ENCODE assay signal across 8 cellular contexts in the genomic region with DNA sequence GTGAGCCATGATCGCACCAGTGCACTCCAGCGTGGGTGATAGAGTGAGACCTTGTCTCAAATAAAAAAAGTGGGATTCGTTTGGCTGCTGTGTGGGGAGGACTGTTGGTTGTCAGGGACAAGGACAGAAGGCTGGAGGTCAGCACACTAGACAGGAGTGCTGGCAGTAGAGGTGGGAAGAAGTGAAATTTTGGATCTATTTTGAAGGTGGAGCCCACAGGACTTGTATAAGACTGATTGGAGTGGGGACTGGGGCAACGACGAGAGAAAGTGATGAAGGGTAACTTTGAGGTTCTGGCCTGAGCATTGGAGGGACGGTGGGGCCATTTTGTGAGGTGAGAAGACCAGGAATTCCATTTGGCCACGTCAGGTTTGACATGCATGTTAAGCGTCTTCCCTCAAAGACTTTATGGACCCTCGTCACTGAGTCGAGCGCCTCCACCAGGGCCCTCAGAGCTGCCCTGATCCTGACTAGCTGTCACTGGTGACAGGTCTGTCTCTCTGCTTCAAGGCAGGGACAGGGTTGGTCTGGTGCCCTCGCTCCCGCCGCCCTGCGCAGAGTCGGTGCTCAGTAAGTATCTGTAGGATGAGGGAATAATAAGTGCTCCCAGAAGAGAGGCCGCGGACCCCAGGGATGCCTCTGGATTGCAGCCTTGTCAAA. TPM values are rescaled to one million over a fixed set of nuclear protein-coding genes. Genes with fewer than 3 reads are reported as not detected.
DNase-seq lines count a peak whose midpoint lies in the region; ATAC-seq, FAIRE-seq and TF ChIP-seq lines count a peak whose summit lies in the region.

No MANE protein-coding gene starts in this region.

- peaks cover 15% of the 10 kb centered on the region for H3K4me1 ChIP-seq in Karpas-422 (ENCODE audit: low read length)
- no peaks in the 10 kb centered on the region for H3K4me1 ChIP-seq in GM12878 (ENCODE audit: control insufficient read depth, insufficient read depth, low read length)
- H3K4me1 ChIP-seq in right lobe of liver = peaks cover 0 to 12% (median 6%) of the 10 kb centered on the region in 4 donors
- peaks cover 12 to 21% (median 15%) of the 10 kb centered on the region in 4 donors for H3K4me1 ChIP-seq in upper lobe of left lung

- 9% methylated on average over 18 of the region's 18 CpGs for WGBS in GM12878 (ENCODE audit: insufficient coverage, insufficient replicate concordance, low lambda C conversion rate, missing lambda C conversion rate)
- WGBS in right lobe of liver (ENCODE audit: insufficient coverage, low coverage, low lambda C conversion rate, missing lambda C conversion rate) = 21% methylated on average over 17 of the region's 18 CpGs
- 21% methylated on average over 17 to 18 of the region's 18 CpGs for WGBS in upper lobe of left lung, 2 donors

- H4K20me1 ChIP-seq in Karpas-422 (ENCODE audit: insufficient read depth, low read depth, low read length) (0 out of 2 replicates have a peak, but pooled peaks cover under 1% of the 10 kb centered on the region), GM12878 (ENCODE audit: control insufficient read depth, insufficient read depth) (no peaks in the 10 kb centered on the region)

- TF ChIP-seq EP300 in GM12878 (IDR thresholded peaks at IDR 0.05; ENCODE audit: borderline replicate concordance in 1 of 2, control insufficient read depth in 1 of 2, low read depth in 2 of 2, low read length in 2 of 2) (no peak), upper lobe of left lung (IDR thresholded peaks at IDR 0.05) (no peak)

- peak overlapping the region; percentile 35; the same call in 1 of the 2 replicates for H2AFZ ChIP-seq in Karpas-422 (ENCODE audit: low read length)
- H2AFZ ChIP-seq in GM12878 (ENCODE audit: control insufficient read depth, low read depth, low read length) = peak overlapping the region; percentile 86

- TF ChIP-seq RAD21 in GM12878 (IDR thresholded peaks at IDR 0.05; ENCODE audit: insufficient read depth, low read depth, low read length) = no peak

- TF ChIP-seq POLR2A in GM12878 (IDR thresholded peaks at IDR 0.05; ENCODE audit: low read depth, low read length) (no peak; the same call in 1 of the 2 replicates), right lobe of liver (IDR thresholded peaks at IDR 0.05) (no peak), upper lobe of left lung (IDR thresholded peaks at IDR 0.05) (no peak)

- FAIRE-seq in GM12878 (lab: Jason Lieb, UNC) = no peak

- peak; percentile 47 for DNase-seq in GM10266 (ENCODE audit: extremely low spot score)
- peak; percentile 78 for DNase-seq in Karpas-422
- no peak for DNase-seq in GM12878 (ENCODE audit: low read depth, low spot score)
- no peak for DNase-seq in right lobe of liver
- peak in 1 of 2 donors; percentile 79 for DNase-seq in upper lobe of left lung
- no peak for DNase-seq in NCI-H1436 (lab: John Stamatoyannopoulos, UW)
- no peak for DNase-seq in cortex of kidney (lab: John Stamatoyannopoulos, UW)

- no peak overlapping the region; the same call in 1 of the 2 replicates for H3K27ac ChIP-seq in Karpas-422 (ENCODE audit: low read length)
- H3K27ac ChIP-seq in GM12878 (ENCODE audit: control insufficient read depth, insufficient read depth) = peak overlapping the region; percentile 66
- peak overlapping the region in 1 of 3 donors; percentile 32 for H3K27ac ChIP-seq in right lobe of liver
- H3K27ac ChIP-seq in upper lobe of left lung = peak overlapping the region; percentile 54 to 82 (median 68)

- RAD21 ChIA-PET in GM12878 (lab: Charles Lee; ENCODE audit: unreplicated experiment) = interaction anchor here (1.3 kb wide), 1 partner anchor 152 kb away, joined by 5 read pairs; no protein-coding TSS in a partner anchor

- H3K4me2 ChIP-seq in Karpas-422 (ENCODE audit: low read depth, low read length, poor library complexity, severe bottlenecking) (peak overlapping the region; percentile 82), GM12878 (ENCODE audit: control insufficient read depth, insufficient read depth) (peak overlapping the region; percentile 93)

- peaks cover 10% of the 10 kb centered on the region; the same call in 1 of the 2 replicates for H3K36me3 ChIP-seq in Karpas-422 (ENCODE audit: insufficient read depth, low read length)
- peaks cover 2 to 8% of the 10 kb centered on the region in 2 experiments; a peak in 3 of 4 replicates for H3K36me3 ChIP-seq in GM12878 (ENCODE audit: control insufficient read depth in 2 of 2, insufficient read depth in 2 of 2, low read length in 1 of 2)
- H3K36me3 ChIP-seq in right lobe of liver = peaks cover 0 to 18% (median 3%) of the 10 kb centered on the region in 4 donors
- peaks cover 3 to 26% (median 14%) of the 10 kb centered on the region in 4 donors for H3K36me3 ChIP-seq in upper lobe of left lung

- in situ Hi-C loops in GM12878 (cut with MboI) = loop anchor here (10.0 kb wide), 1 partner anchor 1083 kb away; the partner anchor contains the start of genes VRK3 and ZNF473

- H3K4me3 ChIP-seq in Karpas-422 (ENCODE audit: low read length) = peak overlapping the region; percentile 88
- H3K4me3 ChIP-seq in GM12878 = peak overlapping the region; percentile 93
- peak overlapping the region; percentile 71 to 94 (median 73) for H3K4me3 ChIP-seq in right lobe of liver
- peak overlapping the region; percentile 32 to 78 (median 72) for H3K4me3 ChIP-seq in upper lobe of left lung

- H3K9me2 ChIP-seq in Karpas-422 (replicated peaks; ENCODE audit: insufficient read depth, low read length) = no peaks in the 10 kb centered on the region

- intact Hi-C loops in GM12878 (cut with micrococcal nuclease; ENCODE audit: unreplicated experiment) (no loop called here), right lobe of liver (cut with DNase I) (loop anchor here in 1 of 2 donors (5.0 kb wide), 1 partner anchor 485 kb away; no protein-coding TSS in a partner anchor)

- POLR2A ChIA-PET in GM12878 (lab: Charles Lee) = interaction anchor here (0.6 kb wide), 1 partner anchor 270 kb away, joined by 7 read pairs; no protein-coding TSS in a partner anchor

- no peak for TF ChIP-seq CTCF in GM10266 (IDR thresholded peaks at IDR 0.05; ENCODE audit: control insufficient read depth, insufficient read depth, low read depth, missing control alignments)
- TF ChIP-seq CTCF in GM12878 (IDR thresholded peaks at IDR 0.05 in 2 of 3, conservative IDR thresholded peaks at IDR 0.05 in 1 of 3; ENCODE audit: control insufficient read depth in 2 of 3, extremely low read depth in 1 of 3, insufficient read depth in 1 of 3, low read depth in 3 of 3, low read length in 3 of 3) = no peak; a peak in 1 of 6 replicates
- TF ChIP-seq CTCF in right lobe of liver (IDR thresholded peaks at IDR 0.05) = no peak
- no peak for TF ChIP-seq CTCF in upper lobe of left lung (IDR thresholded peaks at IDR 0.05)

- peak; percentile 49 for ATAC-seq in GM12878
- no peak for ATAC-seq in right lobe of liver
- ATAC-seq in upper lobe of left lung (ENCODE audit: low FRiP score in 2 of 2) = no peak
- ATAC-seq in HG03469 (IDR thresholded peaks at IDR 0.05; ENCODE audit: unreplicated experiment) = no peak

- no peaks in the 10 kb centered on the region for H3K27me3 ChIP-seq in Karpas-422 (ENCODE audit: low read length)
- no peaks in the 10 kb centered on the region for H3K27me3 ChIP-seq in GM12878 (replicated peaks in 1 of 2; ENCODE audit: control insufficient read depth in 2 of 2, insufficient read depth in 2 of 2, low read length in 1 of 2)
- no peaks in the 10 kb centered on the region for H3K27me3 ChIP-seq in right lobe of liver
- no peaks in the 10 kb centered on the region for H3K27me3 ChIP-seq in upper lobe of left lung

- no peaks in the 10 kb centered on the region for H3K9me3 ChIP-seq in Karpas-422 (ENCODE audit: low read length)
- no peaks in the 10 kb centered on the region for H3K9me3 ChIP-seq in GM12878 (replicated peaks; ENCODE audit: control insufficient read depth, insufficient read depth, low read length)
- H3K9me3 ChIP-seq in right lobe of liver = no peaks in the 10 kb centered on the region
- H3K9me3 ChIP-seq in upper lobe of left lung = no peaks in the 10 kb centered on the region

- CTCF ChIA-PET in GM12878 (lab: Yijun Ruan, JAX) = interaction anchor here (1.3 to 1.9 kb wide), 2 partner anchors 11 to 750 kb away, joined by 3 to 12 read pairs; no protein-coding TSS in a partner anchor

- H3K79me2 ChIP-seq in Karpas-422 (ENCODE audit: low read length) (peaks cover 41% of the 10 kb centered on the region), GM12878 (ENCODE audit: control insufficient read depth, insufficient read depth, low read length) (peaks cover 15% of the 10 kb centered on the region)

- no TSS peak for BruUV-seq in GM12878 (replicated peaks; lab: Mats Ljungman, UMichigan)

- H3K9ac ChIP-seq in Karpas-422 (ENCODE audit: low read length) (peak overlapping the region; percentile 86), GM12878 (ENCODE audit: control insufficient read depth, insufficient read depth, low read length) (peak overlapping the region; percentile 92)

- SMC1A ChIA-PET in GM12878 (lab: Charles Lee; ENCODE audit: uncharacterized antibody, unreplicated experiment) = no interaction called here

RNA-seq across cellular contexts. Expression of gene CTU1, which starts 0.7 kb away (rescaled TPM):
- 3.2 and 25.5 TPM in 2 replicates for total RNA-seq in Karpas-422 (2014; rRNA removed; shearing (Covaris generic); ENCODE audit: low replicate concordance)
- 7.2 and 9.4 TPM in 2 replicates for total RNA-seq in GM12878 (2013; cell fraction: nucleolus; rRNA removed)
- total RNA-seq in GM12878 (2014; rRNA removed) (6.2 and 8.9 TPM in 2 replicates), GM12878 (2014; rRNA removed; fragmentation: Illumina TruSeq; extraction: Trizol) (0.51 and 0.54 TPM in 2 replicates), GM12878 (2021) (9.9 and 10.5 TPM in 2 replicates), right lobe of liver (1 to 10 TPM; 3.3 to 6.4 (median 3.9) TPM), upper lobe of left lung (10 to 100 TPM in 5 of 6 donors, 1 to 10 TPM in 1; 9.5 to 23.0 (median 15.1) TPM)
- polyA plus RNA-seq in GM12878 (2011; ENCODE audit: low read depth) = 0.58 TPM
- polyA plus RNA-seq in GM12878 (2011; rRNA removed) (1.4 and 3.0 TPM in 2 replicates), GM12878 (2014; fragmentation: Illumina TruSeq; extraction: Trizol) (0.59 and 0.71 TPM in 2 replicates), GM12878 (2014; fragmentation: Nextera tagmentation; extraction: Ambion mirVana) (under 1 TPM in 1 of 2 experiments, not detected in 1; 0.02 TPM), GM12878 (2014; rRNA removed) (5.8 and 8.1 TPM in 2 replicates), GM12878 (2016; fragmentation: Nextera tagmentation; extraction: Ambion mirVana) (1 to 10 TPM in 1 of 2 experiments, under 1 TPM in 1; 0.28 to 3.6 TPM)
- 4.7 and 7.6 TPM in 2 replicates for polyA plus RNA-seq in GM12878 (2011; cell fraction: cytosol; rRNA removed)
- polyA plus RNA-seq in GM12878 (2011; cell fraction: nucleus; rRNA removed) = 25.5 and 26.3 TPM in 2 replicates
- 2.8 and 4.3 TPM in 2 replicates for polyA plus RNA-seq in GM12878 (2012)
- 1.3 and 2.1 TPM in 2 replicates for polyA minus RNA-seq in GM12878 (2011; rRNA and poly(A)+ RNA removed)
- polyA minus RNA-seq in GM12878 (2011; cell fraction: cytosol; rRNA and poly(A)+ RNA removed) = 2.4 and 2.9 TPM in 2 replicates
- polyA minus RNA-seq in GM12878 (2011; cell fraction: nucleus; rRNA and poly(A)+ RNA removed) = 3.6 and 5.5 TPM in 2 replicates

RNA-seq across cellular contexts. Expression of gene SIGLEC9, which starts 17.2 kb away (rescaled TPM):
- total RNA-seq in Karpas-422 (2014; rRNA removed; shearing (Covaris generic); ENCODE audit: low replicate concordance) = 0.14 TPM in 1 of 2 replicates, not detected in the other
- not detected in 2 replicates for total RNA-seq in GM12878 (2013; cell fraction: nucleolus; rRNA removed)
- total RNA-seq in GM12878 (2014; rRNA removed) = not detected in 2 replicates
- total RNA-seq in GM12878 (2014; rRNA removed; fragmentation: Illumina TruSeq; extraction: Trizol) = not detected in 2 replicates
- total RNA-seq in GM12878 (2021) = not detected in 2 replicates
- not detected for polyA plus RNA-seq in GM12878 (2011; ENCODE audit: low read depth)
- 0.10 TPM in 2 replicates for polyA plus RNA-seq in GM12878 (2011; rRNA removed)
- 0.03 and 0.05 TPM in 2 replicates for polyA plus RNA-seq in GM12878 (2011; cell fraction: cytosol; rRNA removed)
- polyA plus RNA-seq in GM12878 (2011; cell fraction: nucleus; rRNA removed) = 0.07 and 0.30 TPM in 2 replicates
- not detected in 2 replicates for polyA plus RNA-seq in GM12878 (2012)
- not detected in 2 replicates for polyA plus RNA-seq in GM12878 (2014; fragmentation: Illumina TruSeq; extraction: Trizol)
- not detected for polyA plus RNA-seq in GM12878 (2014; fragmentation: Nextera tagmentation; extraction: Ambion mirVana)
- not detected in 2 replicates for polyA plus RNA-seq in GM12878 (2014; rRNA removed)
- polyA plus RNA-seq in GM12878 (2016; fragmentation: Nextera tagmentation; extraction: Ambion mirVana) = not detected
- 0.21 TPM in 1 of 2 replicates, not detected in the other for polyA minus RNA-seq in GM12878 (2011; rRNA and poly(A)+ RNA removed)
- polyA minus RNA-seq in GM12878 (2011; cell fraction: cytosol; rRNA and poly(A)+ RNA removed) = not detected in 2 replicates
- polyA minus RNA-seq in GM12878 (2011; cell fraction: nucleus; rRNA and poly(A)+ RNA removed) = not detected in 2 replicates
- 1 to 10 TPM; 3.8 to 7.9 (median 4.1) TPM for total RNA-seq in right lobe of liver
- total RNA-seq in upper lobe of left lung = 10 to 100 TPM in 5 of 6 donors, 1 to 10 TPM in 1; 6.8 to 47.1 (median 24.6) TPM

RNA-seq across cellular contexts. Expression of gene KLK14, which starts 24.8 kb away (rescaled TPM):
- 0.48 TPM in 1 of 2 replicates, not detected in the other for total RNA-seq in Karpas-422 (2014; rRNA removed; shearing (Covaris generic); ENCODE audit: low replicate concordance)
- total RNA-seq in GM12878 (2013; cell fraction: nucleolus; rRNA removed) = not detected in 2 replicates
- total RNA-seq in GM12878 (2014; rRNA removed) (not detected in 2 replicates), GM12878 (2014; rRNA removed; fragmentation: Illumina TruSeq; extraction: Trizol) (not detected in 2 replicates), GM12878 (2021) (not detected in 2 replicates), right lobe of liver (under 1 TPM in 2 of 6 experiments, not detected in 4; 0.17 to 0.18 TPM), upper lobe of left lung (1 to 10 TPM in 3 of 6 donors, not detected in 3; 1.2 to 2.1 (median 2.0) TPM)
- not detected for polyA plus RNA-seq in GM12878 (2011; ENCODE audit: low read depth)
- polyA plus RNA-seq in GM12878 (2011; rRNA removed) (not detected in 2 replicates), GM12878 (2014; fragmentation: Illumina TruSeq; extraction: Trizol) (not detected in 2 replicates), GM12878 (2014; fragmentation: Nextera tagmentation; extraction: Ambion mirVana) (not detected), GM12878 (2014; rRNA removed) (0.10 TPM in 1 of 2 replicates, not detected in the other), GM12878 (2016; fragmentation: Nextera tagmentation; extraction: Ambion mirVana) (not detected)
- not detected in 2 replicates for polyA plus RNA-seq in GM12878 (2011; cell fraction: cytosol; rRNA removed)
- 0.19 and 0.44 TPM in 2 replicates for polyA plus RNA-seq in GM12878 (2011; cell fraction: nucleus; rRNA removed)
- 0.13 and 0.39 TPM in 2 replicates for polyA plus RNA-seq in GM12878 (2012)
- polyA minus RNA-seq in GM12878 (2011; rRNA and poly(A)+ RNA removed) = not detected in 2 replicates
- not detected in 2 replicates for polyA minus RNA-seq in GM12878 (2011; cell fraction: cytosol; rRNA and poly(A)+ RNA removed)
- polyA minus RNA-seq in GM12878 (2011; cell fraction: nucleus; rRNA and poly(A)+ RNA removed) = not detected in 2 replicates

RNA-seq across cellular contexts. Expression of gene SIGLEC7, which starts 34.6 kb away (rescaled TPM):
- total RNA-seq in Karpas-422 (2014; rRNA removed; shearing (Covaris generic); ENCODE audit: low replicate concordance) = not detected in 2 replicates
- total RNA-seq in GM12878 (2013; cell fraction: nucleolus; rRNA removed) = not detected in 2 replicates
- total RNA-seq in GM12878 (2014; rRNA removed) (not detected in 2 replicates), GM12878 (2014; rRNA removed; fragmentation: Illumina TruSeq; extraction: Trizol) (not detected in 2 replicates), GM12878 (2021) (not detected in 2 replicates), right lobe of liver (1 to 10 TPM; 2.4 to 7.3 (median 3.9) TPM), upper lobe of left lung (10 to 100 TPM in 1 of 6 donors, 1 to 10 TPM in 5; 3.4 to 10.9 (median 8.1) TPM)
- polyA plus RNA-seq in GM12878 (2011; ENCODE audit: low read depth) = not detected
- polyA plus RNA-seq in GM12878 (2011; rRNA removed) (0.06 and 0.15 TPM in 2 replicates), GM12878 (2014; fragmentation: Illumina TruSeq; extraction: Trizol) (not detected in 2 replicates), GM12878 (2014; fragmentation: Nextera tagmentation; extraction: Ambion mirVana) (not detected), GM12878 (2014; rRNA removed) (not detected in 2 replicates), GM12878 (2016; fragmentation: Nextera tagmentation; extraction: Ambion mirVana) (not detected)
- polyA plus RNA-seq in GM12878 (2011; cell fraction: cytosol; rRNA removed) = 0.07 and 0.18 TPM in 2 replicates
- polyA plus RNA-seq in GM12878 (2011; cell fraction: nucleus; rRNA removed) = 0.18 and 0.21 TPM in 2 replicates
- polyA plus RNA-seq in GM12878 (2012) = not detected in 2 replicates
- not detected in 2 replicates for polyA minus RNA-seq in GM12878 (2011; rRNA and poly(A)+ RNA removed)
- polyA minus RNA-seq in GM12878 (2011; cell fraction: cytosol; rRNA and poly(A)+ RNA removed) = not detected in 2 replicates
- not detected in 2 replicates for polyA minus RNA-seq in GM12878 (2011; cell fraction: nucleus; rRNA and poly(A)+ RNA removed)

RNA-seq across cellular contexts. Expression of gene KLK13, which starts 42.6 kb away (rescaled TPM):
- total RNA-seq in Karpas-422 (2014; rRNA removed; shearing (Covaris generic); ENCODE audit: low replicate concordance) = not detected in 2 replicates
- total RNA-seq in GM12878 (2013; cell fraction: nucleolus; rRNA removed) = not detected in 2 replicates
- total RNA-seq in GM12878 (2014; rRNA removed) (not detected in 2 replicates), GM12878 (2014; rRNA removed; fragmentation: Illumina TruSeq; extraction: Trizol) (not detected in 2 replicates), GM12878 (2021) (not detected in 2 replicates), right lobe of liver (not detected), upper lobe of left lung (10 to 100 TPM in 1 of 6 donors, 1 to 10 TPM in 1, under 1 TPM in 2, not detected in 2; 0.54 to 24.1 (median 1.9) TPM)
- not detected for polyA plus RNA-seq in GM12878 (2011; ENCODE audit: low read depth)
- polyA plus RNA-seq in GM12878 (2011; rRNA removed) (not detected in 2 replicates), GM12878 (2014; fragmentation: Illumina TruSeq; extraction: Trizol) (not detected in 2 replicates), GM12878 (2014; fragmentation: Nextera tagmentation; extraction: Ambion mirVana) (not detected), GM12878 (2014; rRNA removed) (not detected in 2 replicates), GM12878 (2016; fragmentation: Nextera tagmentation; extraction: Ambion mirVana) (not detected)
- polyA plus RNA-seq in GM12878 (2011; cell fraction: cytosol; rRNA removed) = not detected in 2 replicates
- not detected in 2 replicates for polyA plus RNA-seq in GM12878 (2011; cell fraction: nucleus; rRNA removed)
- not detected in 2 replicates for polyA plus RNA-seq in GM12878 (2012)
- not detected in 2 replicates for polyA minus RNA-seq in GM12878 (2011; rRNA and poly(A)+ RNA removed)
- not detected in 2 replicates for polyA minus RNA-seq in GM12878 (2011; cell fraction: cytosol; rRNA and poly(A)+ RNA removed)
- not detected in 2 replicates for polyA minus RNA-seq in GM12878 (2011; cell fraction: nucleus; rRNA and poly(A)+ RNA removed)

Comparison
In these comparisons a context has a peak if more than half of its experiments do, and no peak if none do; other contexts are left out.
1. DNase-seq: peak in GM10266 (single experiment) and Karpas-422 (single experiment); none in GM12878 (single experiment), right lobe of liver (0 of 3), NCI-H1436 (single experiment) and cortex of kidney (single experiment).
2. Peak in every context shown above with its lines, with median percentiles within 50 percentile points of each other: H3K4me3 ChIP-seq.